In genomic region chr15:79218588-79219200, GRCh38 we compare ENCODE assay signal across 9 cellular contexts.
DNase-seq lines count a peak whose midpoint lies in the region; ATAC-seq, FAIRE-seq and TF ChIP-seq lines count a peak whose summit lies in the region.
"Had no signal": no experiment of that assay in that cellular context is flagged by ENCODE, and none has a peak within 500 bp of the region (broad histone marks: within the 10 kb centered on the region; RNA-seq: fewer than 3 reads in every experiment).

No MANE protein-coding gene starts in this region.

- H3K79me2 ChIP-seq in hepatocyte = no peaks in the 10 kb centered on the region

- no peak overlapping the region for H2AFZ ChIP-seq in hepatocyte

- CTCF ChIA-PET in activated CD8-positive, alpha-beta T cell treated with anti-CD3 and anti-CD28 coated beads, Interleukin-2, amount 10 ng/mL, durations not matched to agents 7 days and 5 days (lab: Charles Lee) = no interaction called here

- H3K4me1 Mint-ChIP-seq in activated CD8-positive, alpha-beta T cell treated with anti-CD3 and anti-CD28 coated beads, Interleukin-2, amount 10 ng/mL, durations not matched to agents 7 days and 5 days (ENCODE audit: low read depth) = no peaks in the 10 kb centered on the region

- 69% methylated on average over 5 of the region's 5 CpGs for WGBS in hepatocyte (ENCODE audit: low lambda C conversion rate, missing lambda C conversion rate)

- peaks cover 9% of the 10 kb centered on the region for H3K27me3 Mint-ChIP-seq in activated CD8-positive, alpha-beta T cell treated with anti-CD3 and anti-CD28 coated beads, Interleukin-2, amount 10 ng/mL, durations not matched to agents 7 days and 5 days (ENCODE audit: low read depth)

- no peak for DNase-seq in AG09309 (ENCODE audit: low read depth)
- DNase-seq in HCEC 1CT = peak; percentile 32
- no peak for DNase-seq in hepatocyte (ENCODE audit: low spot score)
- no peak for DNase-seq in activated CD4-positive, alpha-beta T cell treated with anti-CD3 and anti-CD28 coated beads, Interleukin-2, amount 50 U/mL, for 1 hour
- DNase-seq in D721Med (ENCODE audit: insufficient read length, low spot score) = no peak
- DNase-seq in activated CD8-positive, alpha-beta T cell treated with anti-CD3 and anti-CD28 coated beads, Interleukin-2, amount 10 ng/mL, durations not matched to agents 7 days and 5 days = no peak
- DNase-seq: cerebellar nuclear complex had no signal

- no peaks in the 10 kb centered on the region for H3K36me3 ChIP-seq in hepatocyte (replicated peaks; ENCODE audit: insufficient read depth, low read depth)

- H3K4me2 ChIP-seq in hepatocyte = no peak overlapping the region

- H3K4me3 Mint-ChIP-seq in activated CD8-positive, alpha-beta T cell treated with anti-CD3 and anti-CD28 coated beads, Interleukin-2, amount 10 ng/mL, durations not matched to agents 7 days and 5 days = no peak overlapping the region

- no peak for FAIRE-seq in D721Med (lab: Jason Lieb, UNC)

- no peaks in the 10 kb centered on the region for H3K36me3 Mint-ChIP-seq in activated CD8-positive, alpha-beta T cell treated with anti-CD3 and anti-CD28 coated beads, Interleukin-2, amount 10 ng/mL, durations not matched to agents 7 days and 5 days (ENCODE audit: low read depth)

- no peaks in the 10 kb centered on the region for H3K4me1 ChIP-seq in hepatocyte (ENCODE audit: insufficient read depth)

- POLR2A ChIA-PET in activated CD8-positive, alpha-beta T cell treated with anti-CD3 and anti-CD28 coated beads, Interleukin-2, amount 10 ng/mL, durations not matched to agents 7 days and 5 days (lab: Charles Lee) = no interaction called here

- no peaks in the 10 kb centered on the region for H3K9me3 Mint-ChIP-seq in activated CD8-positive, alpha-beta T cell treated with anti-CD3 and anti-CD28 coated beads, Interleukin-2, amount 10 ng/mL, durations not matched to agents 7 days and 5 days (ENCODE audit: insufficient read depth)

- no peaks in the 10 kb centered on the region for H4K20me1 ChIP-seq in hepatocyte (ENCODE audit: insufficient read depth, poor library complexity, severe bottlenecking)

- no peak overlapping the region for H3K27ac ChIP-seq in hepatocyte

- no peak for ATAC-seq in GM21825 (IDR thresholded peaks at IDR 0.05; ENCODE audit: unreplicated experiment)
- ATAC-seq in activated CD8-positive, alpha-beta T cell treated with anti-CD3 and anti-CD28 coated beads, Interleukin-2, amount 10 ng/mL, durations not matched to agents 7 days and 5 days = no peak

- H3K9me3 ChIP-seq in hepatocyte (ENCODE audit: low read depth) = no peaks in the 10 kb centered on the region

- H3K4me3 ChIP-seq in AG09309 (ENCODE audit: control insufficient read depth, low read depth, low read length) = no peak overlapping the region
- H3K4me3 ChIP-seq in WI38 (ENCODE audit: low read depth, low read length) = no peak overlapping the region
- no peak overlapping the region for H3K4me3 ChIP-seq in hepatocyte

- H3K27me3 ChIP-seq in hepatocyte = peaks cover 12% of the 10 kb centered on the region

- no peaks in the 10 kb centered on the region for H3K9me2 ChIP-seq in hepatocyte (replicated peaks; ENCODE audit: insufficient read depth)

- H3K27ac Mint-ChIP-seq in activated CD8-positive, alpha-beta T cell treated with anti-CD3 and anti-CD28 coated beads, Interleukin-2, amount 10 ng/mL, durations not matched to agents 7 days and 5 days = no peak overlapping the region

- peak; percentile 32 for TF ChIP-seq CTCF in AG09309 (IDR thresholded peaks at IDR 0.05; ENCODE audit: control insufficient read depth, insufficient read depth, low read depth, low read length, missing control alignments)
- peak; percentile 34; the same call in 1 of the 2 replicates for TF ChIP-seq CTCF in WI38 (IDR thresholded peaks at IDR 0.05; ENCODE audit: low read depth, low read length)
- peak; percentile 24 for TF ChIP-seq CTCF in hepatocyte (IDR thresholded peaks at IDR 0.05; ENCODE audit: poor library complexity)
- TF ChIP-seq CTCF in D721Med (IDR thresholded peaks at IDR 0.05; ENCODE audit: insufficient read depth, missing control alignments) = no peak
